Comparison of ENCODE assay signal across 26 cellular contexts in genomic region chr12:61011767-61012423, GRCh38.
DNase-seq lines count a peak whose midpoint lies in the region; ATAC-seq, FAIRE-seq and TF ChIP-seq lines count a peak whose summit lies in the region.
"Had no signal": no experiment of that assay in that cellular context is flagged by ENCODE, and none has a peak within 500 bp of the region (broad histone marks: within the 10 kb centered on the region; RNA-seq: fewer than 3 reads in every experiment).

No MANE protein-coding gene starts in this region.

- no peak overlapping the region for H2AFZ ChIP-seq in OCI-LY3 (ENCODE audit: low read depth, low read length)
- no peak overlapping the region for H2AFZ ChIP-seq in GM12878 (ENCODE audit: control insufficient read depth, low read depth, low read length)

- no peaks in the 10 kb centered on the region for H3K36me3 ChIP-seq in OCI-LY3 (replicated peaks; ENCODE audit: low read depth, low read length)
- H3K36me3 ChIP-seq in GM12878 (ENCODE audit: control insufficient read depth in 2 of 2, insufficient read depth in 2 of 2, low read length in 1 of 2), result no peaks in the 10 kb centered on the region
- H3K36me3 ChIP-seq: BE2C, SJCRH30 had no signal

- H3K9ac ChIP-seq in OCI-LY3 (ENCODE audit: low read length) (no peak overlapping the region), GM12878 (ENCODE audit: control insufficient read depth, insufficient read depth, low read length) (no peak overlapping the region)

- H3K4me2 ChIP-seq in OCI-LY3 (ENCODE audit: low read length), result peak overlapping the region; percentile 39
- H3K4me2 ChIP-seq in GM12878 (ENCODE audit: control insufficient read depth, insufficient read depth), result no peak overlapping the region

- CTCF ChIA-PET in GM12878 (lab: Yijun Ruan, JAX), result interaction anchor here (1.1 kb wide), 1 partner anchor 181 kb away, joined by 3 read pairs; no protein-coding TSS in a partner anchor

- RAD21 ChIA-PET in GM12878 (lab: Charles Lee; ENCODE audit: unreplicated experiment), result interaction anchor here (0.6 to 1.7 kb wide), 2 partner anchors 11 to 121 kb away, joined by 4 read pairs; no protein-coding TSS in a partner anchor

- TF ChIP-seq CTCF in OCI-LY3 (IDR thresholded peaks at IDR 0.05; ENCODE audit: low read depth, low read length) (no peak), GM12878 (IDR thresholded peaks at IDR 0.05 in 2 of 3, conservative IDR thresholded peaks at IDR 0.05 in 1 of 3; ENCODE audit: control insufficient read depth in 2 of 3, extremely low read depth in 1 of 3, insufficient read depth in 1 of 3, low read depth in 3 of 3, low read length in 3 of 3) (no peak)

- no peak for FAIRE-seq in GM12878 (lab: Jason Lieb, UNC)
- FAIRE-seq: GM12892, RCC 7860 had no signal

- no peaks in the 10 kb centered on the region for H3K79me2 ChIP-seq in OCI-LY3 (ENCODE audit: low read length)
- no peaks in the 10 kb centered on the region for H3K79me2 ChIP-seq in GM12878 (ENCODE audit: control insufficient read depth, insufficient read depth, low read length)

- intact Hi-C loops in GM12878 (cut with micrococcal nuclease; ENCODE audit: unreplicated experiment), result no loop called here

- in situ Hi-C loops in GM12878 (cut with MboI), result no loop called here

- DNase-seq in SIG-M5 treated with dmso at 0.1 percent for 504 hours (lab: John Stamatoyannopoulos, UW; ENCODE audit: unreplicated experiment) (peak; percentile 7), SIG-M5 (lab: John Stamatoyannopoulos, UW) (no peak), GM12878 (ENCODE audit: low read depth, low spot score) (no peak)
- DNase-seq in effector CD4-positive, alpha-beta T cell, result no peak
- DNase-seq: 8988T; ACHN; BE2C; CD8-positive, alpha-beta memory T cell; DMS 273 treated with DMSO at 0.1 percent for 48 hours; DMS79; EL; GDM1; H7; KG1; NCI-H1694; NCI-H2029 treated with DMSO at 0.1 percent for 48 hours; NCI-H2227 treated with DMSO at 0.1 percent for 48 hours; NCI-H69; SJCRH30; T-cell had no signal

- no peak for TF ChIP-seq POLR2A in GM12878 (IDR thresholded peaks at IDR 0.05; ENCODE audit: low read depth, low read length)

- H3K27ac ChIP-seq in OCI-LY3 (ENCODE audit: low read length) (no peak overlapping the region; the same call in 1 of the 2 replicates), GM12878 (ENCODE audit: control insufficient read depth, insufficient read depth) (no peak overlapping the region)
- H3K27ac ChIP-seq: SJCRH30 had no signal

- H3K27me3 ChIP-seq in OCI-LY3 (ENCODE audit: low read depth, low read length), result no peaks in the 10 kb centered on the region
- H3K27me3 ChIP-seq in GM12878 (replicated peaks in 1 of 2; ENCODE audit: control insufficient read depth in 2 of 2, insufficient read depth in 2 of 2, low read length in 1 of 2), result no peaks in the 10 kb centered on the region
- H3K27me3 ChIP-seq: BE2C, SJCRH30 had no signal

- ATAC-seq in GM12878 (peak; percentile 96), HG03196 (IDR thresholded peaks at IDR 0.05; ENCODE audit: unreplicated experiment) (no peak), HG03342 (IDR thresholded peaks at IDR 0.05; ENCODE audit: unreplicated experiment) (no peak), HG03439 (IDR thresholded peaks at IDR 0.05; ENCODE audit: unreplicated experiment) (no peak)
- ATAC-seq: T-cell had no signal

- TF ChIP-seq RAD21 in GM12878 (IDR thresholded peaks at IDR 0.05; ENCODE audit: insufficient read depth, low read depth, low read length), result no peak

- H4K20me1 ChIP-seq in OCI-LY3 (ENCODE audit: insufficient read depth, low read length), result no peaks in the 10 kb centered on the region
- no peaks in the 10 kb centered on the region for H4K20me1 ChIP-seq in GM12878 (ENCODE audit: control insufficient read depth, insufficient read depth)

- SMC1A ChIA-PET in GM12878 (lab: Charles Lee; ENCODE audit: uncharacterized antibody, unreplicated experiment), result interaction anchor here (0.6 to 1.5 kb wide), 8 partner anchors 10 to 87 kb away, joined by 3 to 7 read pairs (median 5); no protein-coding TSS in a partner anchor

- 3% methylated on average over 2 of the region's 2 CpGs for WGBS in GM12878 (ENCODE audit: insufficient coverage, insufficient replicate concordance, low lambda C conversion rate, missing lambda C conversion rate)

- H3K4me1 ChIP-seq in OCI-LY3 (ENCODE audit: low read length) (peaks cover 10% of the 10 kb centered on the region), GM12878 (ENCODE audit: control insufficient read depth, insufficient read depth, low read length) (no peaks in the 10 kb centered on the region)
- H3K4me1 ChIP-seq: BE2C, SJCRH30 had no signal

- POLR2A ChIA-PET in GM12878 (lab: Charles Lee), result interaction anchor here (0.6 to 0.8 kb wide), 2 partner anchors 9 to 26 kb away, joined by 3 read pairs; no protein-coding TSS in a partner anchor

- no peak for TF ChIP-seq EP300 in GM12878 (IDR thresholded peaks at IDR 0.05; ENCODE audit: borderline replicate concordance in 1 of 2, control insufficient read depth in 1 of 2, low read depth in 2 of 2, low read length in 2 of 2)

- H3K4me3 ChIP-seq in OCI-LY3 (ENCODE audit: low read length) (no peak overlapping the region), GM12878 (no peak overlapping the region)
- H3K4me3 ChIP-seq: SJCRH30 had no signal

- BruUV-seq in GM12878 (replicated peaks; lab: Mats Ljungman, UMichigan), result no TSS peak

- H3K9me3 ChIP-seq in OCI-LY3 (ENCODE audit: insufficient read depth, low read length), result no peaks in the 10 kb centered on the region
- H3K9me3 ChIP-seq in GM12878 (replicated peaks; ENCODE audit: control insufficient read depth, insufficient read depth, low read length), result no peaks in the 10 kb centered on the region
- H3K9me3 ChIP-seq: BE2C, SJCRH30 had no signal

TF ChIP-seq in GM12878, 131 proteins besides CTCF, POLR2A, EP300 and RAD21:
- TF ChIP-seq KAT2A (conservative IDR thresholded peaks at IDR 0.05; ENCODE audit: control insufficient read depth, low read depth, low read length), result no peak
- TF ChIP-seq RUNX3 (IDR thresholded peaks at IDR 0.05; ENCODE audit: low read length), result peak; percentile 34; the same call in 1 of the 2 replicates
